Comparison of ENCODE assay signal across 10 cellular contexts in the genomic region with DNA sequence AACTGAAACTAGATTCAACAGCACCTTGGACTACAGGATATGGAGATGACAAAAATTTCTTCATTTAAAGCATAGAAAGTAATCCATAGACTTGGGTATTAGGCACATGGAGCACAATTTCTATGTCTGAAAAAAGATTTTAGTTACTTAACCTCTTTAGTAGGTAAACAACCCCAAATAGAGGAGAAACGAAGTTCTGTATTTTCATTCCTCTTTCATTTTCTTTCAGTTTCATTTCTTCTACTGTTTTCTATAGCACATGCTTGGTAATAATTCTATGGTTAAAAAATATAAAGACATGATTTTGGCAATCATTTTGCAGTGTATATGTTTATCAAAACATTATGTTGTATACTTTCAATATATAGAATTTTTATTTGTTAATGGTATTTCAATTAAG.
DNase-seq lines count a peak whose midpoint lies in the region; ATAC-seq and TF ChIP-seq lines count a peak whose summit lies in the region.
"Had no signal": no experiment of that assay in that cellular context is flagged by ENCODE, and none has a peak within 500 bp of the region (broad histone marks: within the 10 kb centered on the region; RNA-seq: fewer than 3 reads in every experiment).

No MANE protein-coding gene starts in this region.

- intact Hi-C loops in Right ventricle myocardium inferior (cut with DNase I): no loop called here

- H3K9me3 ChIP-seq in KOPT-K1 (ENCODE audit: insufficient read depth, low read length, poor library complexity, severe bottlenecking): peaks cover 7% of the 10 kb centered on the region
- H3K9me3 ChIP-seq: right atrium auricular region had no signal

- H3K4me3 ChIP-seq in fibroblast of the aortic adventitia (ENCODE audit: low read depth, low read length): peak overlapping the region; percentile 13
- H3K4me3 ChIP-seq: right atrium auricular region had no signal

- H3K36me3 ChIP-seq in KOPT-K1 (ENCODE audit: insufficient read depth, low read length): no peaks in the 10 kb centered on the region
- H3K36me3 ChIP-seq: right atrium auricular region had no signal

- H3K27ac ChIP-seq in KOPT-K1 (ENCODE audit: low read depth, low read length, poor library complexity, severe bottlenecking): peak overlapping the region; percentile 59
- H3K27ac ChIP-seq: right atrium auricular region had no signal

- no peak for TF ChIP-seq CTCF in fibroblast of the aortic adventitia (IDR thresholded peaks at IDR 0.05; ENCODE audit: insufficient read depth, low read length)

- DNase-seq in fibroblast of the aortic adventitia (ENCODE audit: low read depth) (no peak), Right ventricle myocardium inferior (ENCODE audit: missing footprints) (no peak), Ammon's horn (ENCODE audit: low spot score) (no peak), medulla oblongata (ENCODE audit: extremely low spot score) (no peak), AG08396 (ENCODE audit: low spot score) (no peak)

- peak; percentile 53 for ATAC-seq in GM18498 (IDR thresholded peaks at IDR 0.05; ENCODE audit: unreplicated experiment)
- ATAC-seq in GM21619 (IDR thresholded peaks at IDR 0.05; ENCODE audit: unreplicated experiment): peak; percentile 62
- ATAC-seq in Right ventricle myocardium inferior: no peak
- ATAC-seq: WTC11 had no signal
